Comparison of ENCODE assay signal across 9 cellular contexts in the genomic region with DNA sequence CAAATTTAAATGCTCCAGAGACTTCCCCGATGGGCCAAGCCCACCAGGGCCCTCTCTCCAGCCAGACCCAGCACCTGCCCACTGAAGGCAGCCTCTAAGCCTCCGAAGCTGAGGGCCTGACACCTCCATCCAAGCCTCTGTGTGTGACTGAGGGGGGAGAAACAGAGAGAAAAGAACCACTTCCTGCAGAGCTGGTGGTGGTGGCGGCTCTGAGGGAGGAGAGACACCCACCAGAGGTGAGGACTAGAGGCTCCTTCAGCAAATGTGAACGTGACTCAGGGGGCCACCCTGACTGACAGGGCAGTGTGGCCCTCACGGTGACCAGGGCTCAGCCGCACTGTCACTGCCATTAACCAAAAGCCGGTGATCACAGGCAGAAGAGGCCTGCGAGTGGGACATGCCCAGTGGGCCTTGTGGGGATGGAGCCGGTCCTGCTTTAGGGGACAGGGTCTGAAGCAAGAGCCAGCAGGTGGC. TPM values are rescaled to one million over a fixed set of nuclear protein-coding genes. Genes with fewer than 3 reads are reported as not detected.
DNase-seq lines count a peak whose midpoint lies in the region; ATAC-seq and TF ChIP-seq lines count a peak whose summit lies in the region.
"Had no signal": no experiment of that assay in that cellular context is flagged by ENCODE, and none has a peak within 500 bp of the region (broad histone marks: within the 10 kb centered on the region; RNA-seq: fewer than 3 reads in every experiment).

No MANE protein-coding gene starts in this region.

- peaks cover 61% of the 10 kb centered on the region for H3K4me1 Mint-ChIP-seq in central memory CD8-positive, alpha-beta T cell

- no peaks in the 10 kb centered on the region for H3K79me2 ChIP-seq in OCI-LY7 (ENCODE audit: insufficient read depth, low read depth, low read length)

- peak overlapping the region; percentile 91 for H3K27ac Mint-ChIP-seq in central memory CD8-positive, alpha-beta T cell (ENCODE audit: low read depth)

- intact Hi-C loops in OCI-LY7 (cut with micrococcal nuclease; ENCODE audit: unreplicated experiment): loop anchor here (2.0 to 10.0 kb wide), 2 partner anchors 54 to 240 kb away; no protein-coding TSS in a partner anchor
- intact Hi-C loops in adrenal gland (cut with DNase I): no loop called here

- no peak for TF ChIP-seq POLR2A in adrenal gland (IDR thresholded peaks at IDR 0.05)

- no peaks in the 10 kb centered on the region for H3K9me2 ChIP-seq in OCI-LY7 (ENCODE audit: insufficient read depth, low read length)

- H3K4me3 Mint-ChIP-seq in central memory CD8-positive, alpha-beta T cell: peak overlapping the region; percentile 69

- H3K27me3 ChIP-seq in thymus (ENCODE audit: control insufficient read depth, insufficient read depth) (no peaks in the 10 kb centered on the region), adrenal gland (no peaks in the 10 kb centered on the region)

- BruUV-seq in OCI-LY7 (replicated peaks; lab: Mats Ljungman, UMichigan): no TSS peak

- peak; percentile 76 for DNase-seq in GM10248 (ENCODE audit: extremely low spot score)
- peak; percentile 72 for DNase-seq in OCI-LY7 (ENCODE audit: low spot score)
- DNase-seq in central memory CD8-positive, alpha-beta T cell (ENCODE audit: low spot score in 2 of 2): peak; percentile 42 to 67
- DNase-seq in NCI-H774 (lab: John Stamatoyannopoulos, UW): no peak
- DNase-seq in omental fat pad (ENCODE audit: low spot score): no peak
- no peak for DNase-seq in adrenal gland

- peaks cover 6% of the 10 kb centered on the region for H3K36me3 Mint-ChIP-seq in central memory CD8-positive, alpha-beta T cell (ENCODE audit: insufficient read depth)

- peak; percentile 2 for TF ChIP-seq CTCF in GM10248 (IDR thresholded peaks at IDR 0.05; ENCODE audit: control extremely low read depth, extremely low read depth, low read depth, missing control alignments)
- no peak for TF ChIP-seq CTCF in OCI-LY7 (conservative IDR thresholded peaks at IDR 0.05; ENCODE audit: low read length)
- TF ChIP-seq CTCF in omental fat pad (IDR thresholded peaks at IDR 0.05): no peak
- TF ChIP-seq CTCF in adrenal gland (IDR thresholded peaks at IDR 0.05): no peak

- peak overlapping the region; percentile 93 for H3K27ac ChIP-seq in OCI-LY7 (ENCODE audit: low read depth, low read length, poor library complexity, severe bottlenecking)
- H3K27ac ChIP-seq in thymus (ENCODE audit: low read depth): peak overlapping the region; percentile 69
- H3K27ac ChIP-seq in adrenal gland: no peak overlapping the region
- H3K27ac ChIP-seq: neutrophil had no signal

- H3K36me3 ChIP-seq in OCI-LY7 (ENCODE audit: insufficient read depth, low read length): no peaks in the 10 kb centered on the region
- H3K36me3 ChIP-seq in thymus (ENCODE audit: control insufficient read depth, insufficient read depth): no peaks in the 10 kb centered on the region
- no peaks in the 10 kb centered on the region for H3K36me3 ChIP-seq in adrenal gland (replicated peaks in 1 of 2)
- H3K36me3 ChIP-seq: neutrophil had no signal

- H3K4me1 ChIP-seq in OCI-LY7 (ENCODE audit: insufficient read depth, low read length, poor library complexity, severe bottlenecking) (peaks cover 30% of the 10 kb centered on the region), thymus (ENCODE audit: control insufficient read depth, insufficient read depth, low read length) (peaks cover 20% of the 10 kb centered on the region), adrenal gland (replicated peaks in 1 of 2) (no peaks in the 10 kb centered on the region)

- H3K4me2 ChIP-seq in OCI-LY7 (ENCODE audit: low read length): peak overlapping the region; percentile 78

- no peaks in the 10 kb centered on the region for H3K9me3 Mint-ChIP-seq in central memory CD8-positive, alpha-beta T cell

- ATAC-seq in GM21576 (IDR thresholded peaks at IDR 0.05; ENCODE audit: unreplicated experiment): peak; percentile 67
- peak; percentile 99 for ATAC-seq in central memory CD8-positive, alpha-beta T cell (replicated peaks; ENCODE audit: extremely low read depth, poor library complexity, severe bottlenecking)
- no peak for ATAC-seq in omental fat pad (ENCODE audit: low FRiP score)

- H3K9me3 ChIP-seq in OCI-LY7 (ENCODE audit: low read length) (no peaks in the 10 kb centered on the region; the same call in 1 of the 2 replicates), thymus (ENCODE audit: control insufficient read depth) (no peaks in the 10 kb centered on the region), adrenal gland (replicated peaks in 1 of 3) (no peaks in the 10 kb centered on the region)
- H3K9me3 ChIP-seq: neutrophil had no signal

- CTCF ChIA-PET in GM10248 (lab: Yijun Ruan, JAX): interaction anchor here (1.0 to 3.6 kb wide), 6 partner anchors 10 to 101 kb away, joined by 3 to 13 read pairs (median 3); no protein-coding TSS in a partner anchor
- CTCF ChIA-PET in OCI-LY7 (lab: Charles Lee; ENCODE audit: unreplicated experiment): interaction anchor here (0.9 to 1.0 kb wide), 2 partner anchors 10 kb away, joined by 3 read pairs; no protein-coding TSS in a partner anchor

- H3K4me3 ChIP-seq in OCI-LY7 (ENCODE audit: low read depth, low read length, poor library complexity, severe bottlenecking) (peak overlapping the region; percentile 40), thymus (ENCODE audit: low read length) (no peak overlapping the region), adrenal gland (no peak overlapping the region)

- 49% methylated on average over 9 of the region's 9 CpGs for WGBS in thymus
- 85 to 89% (median 85%) methylated on average over 8 to 9 of the region's 9 CpGs for WGBS in adrenal gland, 4 donors

- POLR2A ChIA-PET in GM10248 (lab: Yijun Ruan, JAX) (no interaction called here), OCI-LY7 (lab: Charles Lee) (interaction anchor here (0.8 to 1.5 kb wide), 3 partner anchors 10 to 40 kb away, joined by 3 to 5 read pairs (median 3); no protein-coding TSS in a partner anchor)

- H2AFZ ChIP-seq in OCI-LY7 (ENCODE audit: low read length): peak overlapping the region; percentile 80

- H3K27me3 Mint-ChIP-seq in central memory CD8-positive, alpha-beta T cell: no peaks in the 10 kb centered on the region

- no peaks in the 10 kb centered on the region for H4K20me1 ChIP-seq in OCI-LY7 (ENCODE audit: insufficient read depth, low read length)

RNA-seq across cellular contexts. Expression of gene CD5, which starts 31.0 kb away (rescaled TPM):
- not detected in 2 replicates for total RNA-seq in OCI-LY7 (2014; rRNA removed; shearing (Covaris generic))
- not detected in 2 replicates for total RNA-seq in OCI-LY7 (2022)
- 40.5 TPM for polyA plus RNA-seq in thymus
- total RNA-seq in omental fat pad: 1 to 10 TPM in 3 of 4 donors, under 1 TPM in 1; 0.37 to 5.4 (median 2.0) TPM
- total RNA-seq in adrenal gland: 10 to 100 TPM in 1 of 8 donors, 1 to 10 TPM in 1, under 1 TPM in 6; 0.12 to 14.4 (median 0.81) TPM
- under 1 TPM; 0.18 to 0.48 (median 0.20) TPM for polyA plus RNA-seq in adrenal gland

Comparison
In these comparisons a context has a peak if more than half of its experiments do, and no peak if none do; other contexts are left out.
1. DNase-seq: peak in GM10248 (single experiment), OCI-LY7 (single experiment) and central memory CD8-positive, alpha-beta T cell (2 of 2); none in NCI-H774 (single experiment), omental fat pad (single experiment) and adrenal gland (0 of 7).
2. H3K27ac ChIP-seq: peak in OCI-LY7 (single experiment) and thymus (single experiment); none in adrenal gland (0 of 5).